ENCODE assay signal across 8 cellular contexts in the genomic region with DNA sequence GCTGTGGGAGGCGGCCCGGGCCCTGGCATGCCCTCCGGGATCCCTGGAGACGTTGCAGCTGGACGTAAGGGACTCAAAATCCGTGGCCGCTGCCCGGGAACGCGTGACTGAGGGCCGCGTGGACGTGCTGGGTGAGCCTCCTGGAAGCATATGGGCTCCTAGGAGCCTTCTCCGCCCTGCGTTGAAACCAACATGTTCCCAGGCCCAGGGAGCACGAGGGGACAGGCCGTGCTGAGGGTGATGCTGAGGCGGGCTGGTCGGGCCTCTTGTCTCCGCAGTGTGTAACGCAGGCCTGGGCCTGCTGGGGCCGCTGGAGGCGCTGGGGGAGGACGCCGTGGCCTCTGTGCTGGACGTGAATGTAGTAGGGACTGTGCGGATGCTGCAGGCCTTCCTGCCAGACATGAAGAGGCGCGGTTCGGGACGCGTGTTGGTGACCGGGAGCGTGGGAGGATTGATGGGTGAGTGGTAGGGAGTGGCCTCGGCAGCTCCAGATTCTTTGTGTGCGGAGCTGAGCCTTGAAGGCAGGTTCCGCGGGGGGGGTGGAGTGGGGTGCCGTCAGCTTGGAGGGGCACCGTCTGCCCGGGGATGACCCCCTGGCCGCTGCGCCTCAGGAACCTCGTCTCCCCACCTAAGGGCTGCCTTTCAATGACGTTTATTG. TPM values are rescaled to one million over a fixed set of nuclear protein-coding genes. Genes with fewer than 3 reads are reported as not detected.
A peak's percentile ranks its signal among the peaks of the same experiment; 100 is the strongest.
DNase-seq lines count a peak whose midpoint lies in the region; ATAC-seq and TF ChIP-seq lines count a peak whose summit lies in the region.

No MANE protein-coding gene starts in this region.

- H3K27ac Mint-ChIP-seq in activated naive CD4-positive, alpha-beta T cell treated with anti-CD3 and anti-CD28 coated beads, Interleukin-2, amount 50 U/mL, for 24 hours, result peak overlapping the region; percentile 70
- peak overlapping the region in 1 of 2 donors; percentile 95 for H3K27ac Mint-ChIP-seq in activated naive CD4-positive, alpha-beta T cell treated with anti-CD3 and anti-CD28 coated beads, Interleukin-2, amount 50 U/mL, for 72 hours
- peak overlapping the region; percentile 86 for H3K27ac Mint-ChIP-seq in activated naive CD8-positive, alpha-beta T cell treated with anti-CD3 and anti-CD28 coated beads, Interleukin-2, amount 50 U/mL, for 24 hours
- H3K27ac Mint-ChIP-seq in type B pancreatic cell, result no peak overlapping the region

- peak overlapping the region; percentile 89 for H3K4me3 Mint-ChIP-seq in activated naive CD4-positive, alpha-beta T cell treated with anti-CD3 and anti-CD28 coated beads, Interleukin-2, amount 50 U/mL, for 24 hours
- H3K4me3 Mint-ChIP-seq in activated naive CD8-positive, alpha-beta T cell treated with anti-CD3 and anti-CD28 coated beads, Interleukin-2, amount 50 U/mL, for 24 hours, result peak overlapping the region; percentile 86
- H3K4me3 Mint-ChIP-seq in type B pancreatic cell, result peak overlapping the region; percentile 92

- H3K4me1 Mint-ChIP-seq in activated naive CD4-positive, alpha-beta T cell treated with anti-CD3 and anti-CD28 coated beads, Interleukin-2, amount 50 U/mL, for 24 hours, result peaks cover 24% of the 10 kb centered on the region
- peaks cover 30% of the 10 kb centered on the region for H3K4me1 Mint-ChIP-seq in activated naive CD8-positive, alpha-beta T cell treated with anti-CD3 and anti-CD28 coated beads, Interleukin-2, amount 50 U/mL, for 24 hours
- H3K4me1 Mint-ChIP-seq in type B pancreatic cell (ENCODE audit: unreplicated experiment), result peaks cover 13% of the 10 kb centered on the region

- H3K9me3 Mint-ChIP-seq in activated naive CD4-positive, alpha-beta T cell treated with anti-CD3 and anti-CD28 coated beads, Interleukin-2, amount 50 U/mL, for 24 hours, result no peaks in the 10 kb centered on the region
- H3K9me3 Mint-ChIP-seq in activated naive CD4-positive, alpha-beta T cell treated with anti-CD3 and anti-CD28 coated beads, Interleukin-2, amount 50 U/mL, for 72 hours, result no peaks in the 10 kb centered on the region
- no peaks in the 10 kb centered on the region for H3K9me3 Mint-ChIP-seq in activated naive CD8-positive, alpha-beta T cell treated with anti-CD3 and anti-CD28 coated beads, Interleukin-2, amount 50 U/mL, for 24 hours
- H3K9me3 Mint-ChIP-seq in type B pancreatic cell, result no peaks in the 10 kb centered on the region

- H3K36me3 Mint-ChIP-seq in activated naive CD4-positive, alpha-beta T cell treated with anti-CD3 and anti-CD28 coated beads, Interleukin-2, amount 50 U/mL, for 24 hours, result no peaks in the 10 kb centered on the region
- peaks cover 0 to 6% of the 10 kb centered on the region in 2 donors for H3K36me3 Mint-ChIP-seq in activated naive CD4-positive, alpha-beta T cell treated with anti-CD3 and anti-CD28 coated beads, Interleukin-2, amount 50 U/mL, for 72 hours
- no peaks in the 10 kb centered on the region for H3K36me3 Mint-ChIP-seq in activated naive CD8-positive, alpha-beta T cell treated with anti-CD3 and anti-CD28 coated beads, Interleukin-2, amount 50 U/mL, for 24 hours (ENCODE audit: low read depth)
- no peaks in the 10 kb centered on the region for H3K36me3 Mint-ChIP-seq in type B pancreatic cell

- no peak for DNase-seq in activated naive CD4-positive, alpha-beta T cell treated with anti-CD3 and anti-CD28 coated beads, Interleukin-2, amount 50 U/mL, for 72 hours (ENCODE audit: low spot score in 2 of 2)
- no peak for DNase-seq in activated naive CD8-positive, alpha-beta T cell treated with anti-CD3 and anti-CD28 coated beads, Interleukin-2, amount 50 U/mL, for 24 hours
- DNase-seq in left colon (peak; percentile 29), type B pancreatic cell (ENCODE audit: extremely low spot score, unreplicated experiment) (no peak), GM03348 (ENCODE audit: low spot score) (no peak)

- no peaks in the 10 kb centered on the region for H3K27me3 Mint-ChIP-seq in activated naive CD4-positive, alpha-beta T cell treated with anti-CD3 and anti-CD28 coated beads, Interleukin-2, amount 50 U/mL, for 24 hours
- no peaks in the 10 kb centered on the region for H3K27me3 Mint-ChIP-seq in activated naive CD8-positive, alpha-beta T cell treated with anti-CD3 and anti-CD28 coated beads, Interleukin-2, amount 50 U/mL, for 24 hours
- no peaks in the 10 kb centered on the region for H3K27me3 Mint-ChIP-seq in type B pancreatic cell

- no peak for ATAC-seq in activated naive CD4-positive, alpha-beta T cell treated with anti-CD3 and anti-CD28 coated beads, Interleukin-2, amount 50 U/mL, for 72 hours
- ATAC-seq in activated naive CD8-positive, alpha-beta T cell treated with anti-CD3 and anti-CD28 coated beads, Interleukin-2, amount 50 U/mL, for 24 hours, result no peak
- ATAC-seq in left colon (no peak), GM21528 (IDR thresholded peaks at IDR 0.05; ENCODE audit: low FRiP score, unreplicated experiment) (no peak), HG03196 (IDR thresholded peaks at IDR 0.05; ENCODE audit: unreplicated experiment) (no peak)

- intact Hi-C loops in left colon (cut with DNase I, micrococcal nuclease), result no loop called here

- no peak for TF ChIP-seq CTCF in type B pancreatic cell (conservative IDR thresholded peaks at IDR 0.05)

RNA-seq across cellular contexts. Expression of a gene that starts 0.6 kb away (rescaled TPM):
- total RNA-seq in activated naive CD4-positive, alpha-beta T cell treated with anti-CD3 and anti-CD28 coated beads, Interleukin-2, amount 50 U/mL, for 72 hours, result 1 to 10 TPM in 1 of 2 donors, under 1 TPM in 1; 0.76 to 1.7 TPM
- total RNA-seq in left colon, result under 1 TPM; 0.85 to 0.98 TPM
- total RNA-seq in type B pancreatic cell (ENCODE audit: low replicate concordance), result 2.2 and 2.7 TPM in 2 replicates

RNA-seq across cellular contexts. Expression of a gene that starts 8.7 kb away (rescaled TPM):
- 100 to 1,000 TPM in 1 of 2 donors, 10 to 100 TPM in 1; 86.4 to 124 TPM for total RNA-seq in activated naive CD4-positive, alpha-beta T cell treated with anti-CD3 and anti-CD28 coated beads, Interleukin-2, amount 50 U/mL, for 72 hours
- total RNA-seq in left colon (100 to 1,000 TPM in 1 of 2 donors, 10 to 100 TPM in 1; 92.6 to 122 TPM), type B pancreatic cell (ENCODE audit: low replicate concordance) (78.0 and 80.8 TPM in 2 replicates)

RNA-seq across cellular contexts. Expression of a gene that starts 13.6 kb away (rescaled TPM):
- total RNA-seq in activated naive CD4-positive, alpha-beta T cell treated with anti-CD3 and anti-CD28 coated beads, Interleukin-2, amount 50 U/mL, for 72 hours, result 10 to 100 TPM; 44.3 to 60.5 TPM
- total RNA-seq in left colon (10 to 100 TPM; 95.1 to 98.8 TPM), type B pancreatic cell (ENCODE audit: low replicate concordance) (31.3 and 32.3 TPM in 2 replicates)

RNA-seq across cellular contexts. Expression of a gene that starts 17.2 kb away (rescaled TPM):
- total RNA-seq in activated naive CD4-positive, alpha-beta T cell treated with anti-CD3 and anti-CD28 coated beads, Interleukin-2, amount 50 U/mL, for 72 hours, result 10 to 100 TPM; 13.1 to 16.9 TPM
- 10 to 100 TPM; 36.5 to 45.9 TPM for total RNA-seq in left colon
- 24.0 and 26.5 TPM in 2 replicates for total RNA-seq in type B pancreatic cell (ENCODE audit: low replicate concordance)

RNA-seq across cellular contexts. Expression of a gene that starts 24.2 kb away (rescaled TPM):
- 10 to 100 TPM; 24.7 to 52.5 TPM for total RNA-seq in activated naive CD4-positive, alpha-beta T cell treated with anti-CD3 and anti-CD28 coated beads, Interleukin-2, amount 50 U/mL, for 72 hours
- total RNA-seq in left colon, result 1 to 10 TPM; 1.6 to 2.2 TPM
- 10.6 and 22.6 TPM in 2 replicates for total RNA-seq in type B pancreatic cell (ENCODE audit: low replicate concordance)

Comparison
In these comparisons a context has a peak if more than half of its experiments do, and no peak if none do; other contexts are left out.
1. DNase-seq: peak in left colon (2 of 2); none in activated naive CD4-positive, alpha-beta T cell treated with anti-CD3 and anti-CD28 coated beads, Interleukin-2, amount 50 U/mL, for 72 hours (0 of 2), activated naive CD8-positive, alpha-beta T cell treated with anti-CD3 and anti-CD28 coated beads, Interleukin-2, amount 50 U/mL, for 24 hours (single experiment), type B pancreatic cell (single experiment) and GM03348 (single experiment).
2. Peak in every context shown above with its lines, with median percentiles within 50 percentile points of each other: H3K4me3 Mint-ChIP-seq.